In genomic region chr7:132730126-132730525, GRCh38 we compare ENCODE assay signal across 25 cellular contexts.
"Had no signal": no experiment of that assay in that cellular context is flagged by ENCODE, and none has a peak within 500 bp of the region (broad histone marks: within the 10 kb centered on the region; RNA-seq: fewer than 3 reads in every experiment).

No MANE protein-coding gene starts in this region.

- H3K27me3 Mint-ChIP-seq: dendritic cell treated with granulocyte-macrophage colony-stimulating factor and Interleukin-4, amounts not matched to agents 40 ng/mL and 50 ng/mL, for 4 days had no signal

- H3K27ac Mint-ChIP-seq: dendritic cell treated with granulocyte-macrophage colony-stimulating factor and Interleukin-4, amounts not matched to agents 40 ng/mL and 50 ng/mL, for 4 days; effector memory CD8-positive, alpha-beta T cell; endodermal cell had no signal

- H3K9me3 ChIP-seq: colonic mucosa, esophagus muscularis mucosa, esophagus squamous epithelium, gastrocnemius medialis, gastroesophageal sphincter, heart left ventricle, heart right ventricle had no signal

- H3K9me3 Mint-ChIP-seq: dendritic cell treated with granulocyte-macrophage colony-stimulating factor and Interleukin-4, amounts not matched to agents 40 ng/mL and 50 ng/mL, for 4 days; effector memory CD8-positive, alpha-beta T cell; endodermal cell had no signal

- H3K27me3 ChIP-seq: colonic mucosa, dorsolateral prefrontal cortex, esophagus muscularis mucosa, esophagus squamous epithelium, foreskin keratinocyte, gastrocnemius medialis, gastroesophageal sphincter, heart left ventricle had no signal

- H3K4me1 Mint-ChIP-seq: endodermal cell had no signal

- H3K27ac ChIP-seq: colonic mucosa, coronary artery, dorsolateral prefrontal cortex, epithelial cell of prostate, esophagus muscularis mucosa, esophagus squamous epithelium, foreskin keratinocyte, gastrocnemius medialis, gastroesophageal sphincter, heart left ventricle, heart right ventricle had no signal

- DNase-seq: colonic mucosa; cortex of kidney; dermis blood vessel endothelial cell; dorsolateral prefrontal cortex; effector CD4-positive, alpha-beta T cell; effector CD8-positive, alpha-beta T cell; effector memory CD4-positive, alpha-beta T cell; effector memory CD8-positive, alpha-beta T cell; endodermal cell; erythroblast; esophagus squamous epithelium; foreskin fibroblast; foreskin keratinocyte; foreskin melanocyte; gastrocnemius medialis; glutamatergic neuron; head of caudate nucleus; heart left ventricle; heart right ventricle had no signal

- ATAC-seq: effector memory CD8-positive, alpha-beta T cell; esophagus mucosa; foreskin keratinocyte; gastrocnemius medialis; gastroesophageal sphincter; heart left ventricle; heart right ventricle had no signal

- H3K4me1 ChIP-seq: colonic mucosa, esophagus squamous epithelium, foreskin keratinocyte, gastrocnemius medialis, heart left ventricle, heart right ventricle had no signal

- H3K4me3 ChIP-seq: colonic mucosa, coronary artery, dorsolateral prefrontal cortex, esophagus muscularis mucosa, esophagus squamous epithelium, gastrocnemius medialis, gastroesophageal sphincter, heart left ventricle, heart right ventricle had no signal

- H3K4me3 Mint-ChIP-seq: dendritic cell treated with granulocyte-macrophage colony-stimulating factor and Interleukin-4, amounts not matched to agents 40 ng/mL and 50 ng/mL, for 4 days; effector memory CD8-positive, alpha-beta T cell; endodermal cell had no signal

- H3K36me3 ChIP-seq: colonic mucosa, esophagus muscularis mucosa, esophagus squamous epithelium, gastrocnemius medialis, gastroesophageal sphincter, heart left ventricle, heart right ventricle had no signal
